1 cellular context compared by ENCODE assay signal in genomic region chr2:172311921-172312345, GRCh38.
TF ChIP-seq lines count a peak whose summit lies in the region.

No MANE protein-coding gene starts in this region.

TF ChIP-seq in H1, 55 proteins besides CTCF, POLR2A, EP300 and RAD21 (continued from another document):
- no peak for TF ChIP-seq MAX (IDR thresholded peaks at IDR 0.05)
- TF ChIP-seq CBX8 (IDR thresholded peaks at IDR 0.05; ENCODE audit: borderline replicate concordance, low read depth, low read length): no peak
- no peak for TF ChIP-seq KDM5A (IDR thresholded peaks at IDR 0.05; ENCODE audit: low read length)
- TF ChIP-seq CHD7 (IDR thresholded peaks at IDR 0.05; ENCODE audit: insufficient replicate concordance, low read length): no peak
- no peak for TF ChIP-seq POLR2AphosphoS5 (IDR thresholded peaks at IDR 0.05; ENCODE audit: low read depth, low read length)
- TF ChIP-seq FOSL1 (IDR thresholded peaks at IDR 0.05; ENCODE audit: insufficient read depth, low read depth, low read length): no peak
- TF ChIP-seq NANOG (IDR thresholded peaks at IDR 0.05; ENCODE audit: insufficient read depth, low read depth, low read length, poor library complexity, severe bottlenecking): no peak
TF ChIP-seq in H1: peak in this region for 0.
